ENCODE assay signal across 1 cellular context in genomic region chr5:14144586-14145355, GRCh38.
TF ChIP-seq lines count a peak whose summit lies in the region.

No MANE protein-coding gene starts in this region.

TF ChIP-seq in HEK293, 187 proteins besides CTCF, POLR2A, EP300 and RAD21 (continued from another document and continues in another):
- TF ChIP-seq PRDM10 (tag by site-specific recombination; IDR thresholded peaks at IDR 0.05) (peak; percentile 94; the same call in 1 of the 2 replicates), ZNF433 (tag by site-specific recombination; IDR thresholded peaks at IDR 0.05; ENCODE audit: low read depth) (no peak), INSM2 (tag by site-specific recombination; IDR thresholded peaks at IDR 0.05) (no peak), SALL2 (tag by site-specific recombination; IDR thresholded peaks at IDR 0.05; ENCODE audit: borderline replicate concordance) (no peak), ZNF473 (tag by site-specific recombination; IDR thresholded peaks at IDR 0.05) (no peak), ELK4 (IDR thresholded peaks at IDR 0.05; ENCODE audit: borderline replicate concordance, low read depth, low read length) (no peak), SP3 (tag by site-specific recombination; IDR thresholded peaks at IDR 0.05) (peak; percentile 67), KLF17 (tag by site-specific recombination; IDR thresholded peaks at IDR 0.05) (peak; percentile 63), ZNF2 (tag by site-specific recombination; IDR thresholded peaks at IDR 0.05) (peak; percentile 46; the same call in 1 of the 2 replicates), ZNF341 (tag by site-specific recombination; IDR thresholded peaks at IDR 0.05; ENCODE audit: low read depth) (peak; percentile 88), ZNF366 (tag by site-specific recombination; conservative IDR thresholded peaks at IDR 0.05) (peak; percentile 80), ZNF394 (tag by site-specific recombination; IDR thresholded peaks at IDR 0.05; ENCODE audit: borderline replicate concordance) (0 out of 2 replicates have a peak, but pooled peaks have one; percentile 27), BCL6B (tag by site-specific recombination; IDR thresholded peaks at IDR 0.05) (no peak), ZBTB6 (tag by site-specific recombination; IDR thresholded peaks at IDR 0.05) (no peak), ZNF114 (tag by site-specific recombination; IDR thresholded peaks at IDR 0.05) (no peak), ZNF302 (tag by site-specific recombination; IDR thresholded peaks at IDR 0.05; ENCODE audit: low read depth) (no peak), ZNF24 (tag by site-specific recombination; IDR thresholded peaks at IDR 0.05) (peak; percentile 13; the same call in 1 of the 2 replicates), ZNF157 (tag by site-specific recombination; IDR thresholded peaks at IDR 0.05) (no peak), ZXDB (tag by site-specific recombination; IDR thresholded peaks at IDR 0.05) (0 out of 2 replicates have a peak, but pooled peaks have one; percentile 26), ZNF791 (tag by site-specific recombination; IDR thresholded peaks at IDR 0.05) (no peak), ZNF501 (tag by site-specific recombination; IDR thresholded peaks at IDR 0.05) (peak; percentile 57), EGR2 (tag by site-specific recombination; IDR thresholded peaks at IDR 0.05; ENCODE audit: low read depth) (peak; percentile 78), ZNF362 (tag by site-specific recombination; IDR thresholded peaks at IDR 0.05) (no peak), ZNF404 (tag by site-specific recombination; IDR thresholded peaks at IDR 0.05) (no peak), ZNF266 (tag by site-specific recombination; IDR thresholded peaks at IDR 0.05; ENCODE audit: low read depth) (no peak), ZNF549 (tag by site-specific recombination; IDR thresholded peaks at IDR 0.05) (no peak), HOXC10 (CRISPR knock-in tag; IDR thresholded peaks at IDR 0.05) (0 out of 2 replicates have a peak, but pooled peaks have one; percentile 71), ZBTB17 (tag by site-specific recombination; IDR thresholded peaks at IDR 0.05) (peak; percentile 96), ZEB2 (tag by site-specific recombination; IDR thresholded peaks at IDR 0.05) (peak; percentile 96), KLF8 (tag by site-specific recombination; IDR thresholded peaks at IDR 0.05) (peak; percentile 56; the same call in 1 of the 2 replicates), SP7 (tag by site-specific recombination; IDR thresholded peaks at IDR 0.05) (peak; percentile 72), ZNF426 (tag by site-specific recombination; IDR thresholded peaks at IDR 0.05) (no peak), ZBTB20 (tag by site-specific recombination; IDR thresholded peaks at IDR 0.05) (peak; percentile 44; the same call in 1 of the 2 replicates), ZBTB11 (tag by site-specific recombination; conservative IDR thresholded peaks at IDR 0.05; ENCODE audit: low read depth) (peak; percentile 40; the same call in 1 of the 2 replicates), ZBTB44 (tag by site-specific recombination; IDR thresholded peaks at IDR 0.05) (no peak), ZNF514 (tag by site-specific recombination; IDR thresholded peaks at IDR 0.05) (no peak), ZNF843 (tag by site-specific recombination; IDR thresholded peaks at IDR 0.05) (no peak), ZBTB21 (tag by site-specific recombination; IDR thresholded peaks at IDR 0.05) (no peak), AEBP2 (tag by site-specific recombination; IDR thresholded peaks at IDR 0.05; ENCODE audit: borderline replicate concordance) (no peak)
